7 cellular contexts compared by ENCODE assay signal in the genomic region with DNA sequence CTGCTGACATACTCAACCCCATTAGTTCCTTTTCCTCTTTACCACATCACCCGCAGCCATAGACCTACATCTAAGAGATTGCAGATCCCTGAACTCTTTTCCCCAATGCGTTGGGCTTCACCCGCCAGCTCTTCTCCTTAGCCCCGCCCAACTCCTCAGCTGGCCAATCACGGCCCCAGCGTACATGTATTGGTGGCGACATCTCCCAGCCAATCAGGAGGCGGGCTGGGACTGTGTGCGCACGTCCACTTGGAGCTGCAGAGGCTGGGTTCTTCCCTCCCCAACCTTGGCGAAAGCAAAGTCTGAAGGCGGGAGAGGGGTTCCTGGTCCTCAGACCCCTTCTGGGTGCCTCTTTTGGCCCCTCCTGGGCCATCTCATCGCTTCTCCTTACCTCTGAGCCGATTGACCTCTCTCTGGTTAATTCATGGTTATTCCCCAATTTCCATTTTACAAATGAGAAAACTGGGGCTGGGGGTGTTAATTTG. TPM values are rescaled to one million over a fixed set of nuclear protein-coding genes. Genes with fewer than 3 reads are reported as not detected.
DNase-seq lines count a peak whose midpoint lies in the region; ATAC-seq lines count a peak whose summit lies in the region.

No MANE protein-coding gene starts in this region.

- H3K36me3 ChIP-seq in esophagus (ENCODE audit: control insufficient read depth in 2 of 2, insufficient read depth in 2 of 2, low read length in 1 of 2) (no peaks in the 10 kb centered on the region), mucosa of rectum (ENCODE audit: control insufficient read depth in 2 of 2, insufficient read depth in 2 of 2, low read length in 2 of 2) (no peaks in the 10 kb centered on the region)

- no peaks in the 10 kb centered on the region for H3K9me3 ChIP-seq in esophagus (ENCODE audit: control insufficient read depth in 2 of 2, insufficient read depth in 1 of 2, low read depth in 1 of 2, low read length in 1 of 2)
- H3K9me3 ChIP-seq in mucosa of rectum (ENCODE audit: control insufficient read depth in 2 of 2, low read length in 2 of 2): no peaks in the 10 kb centered on the region

- WGBS in esophagus, 2 donors: 7 to 20% methylated on average over 14 of the region's 14 CpGs

- H3K27me3 ChIP-seq in esophagus (ENCODE audit: control insufficient read depth in 1 of 2, insufficient read depth in 2 of 2, low read length in 2 of 2) (no peaks in the 10 kb centered on the region), mucosa of rectum (ENCODE audit: control insufficient read depth in 2 of 2, insufficient read depth in 2 of 2, low read length in 2 of 2) (peaks cover 0 to 7% of the 10 kb centered on the region in 2 donors)

- peak overlapping the region; percentile 28 to 43 for H3K9ac ChIP-seq in mucosa of rectum (ENCODE audit: low read depth in 1 of 2, low read length in 2 of 2)

- ATAC-seq in GM18858 (IDR thresholded peaks at IDR 0.05; ENCODE audit: unreplicated experiment) (peak; percentile 95), HG02943 (IDR thresholded peaks at IDR 0.05; ENCODE audit: low read depth, unreplicated experiment) (peak; percentile 99)

- peaks cover 0 to 8% of the 10 kb centered on the region in 2 donors for H3K4me1 ChIP-seq in esophagus (ENCODE audit: control insufficient read depth in 2 of 2, insufficient read depth in 2 of 2, low read length in 1 of 2)
- peaks cover 2 to 12% of the 10 kb centered on the region in 2 donors for H3K4me1 ChIP-seq in mucosa of rectum (ENCODE audit: control insufficient read depth in 2 of 2, insufficient read depth in 2 of 2, low read length in 2 of 2)

- DNase-seq in NCI-H69 (lab: John Stamatoyannopoulos, UW) (peak; percentile 56), activated T-cell treated with anti-CD3 and anti-CD28 coated beads for 48 hours (ENCODE audit: low read depth) (peak; percentile 83)
- peak; percentile 58 to 68 for DNase-seq in stimulated activated CD8-positive, alpha-beta memory T cell treated with anti-CD3 and anti-CD28 coated beads, Interleukin-4, amount 100 ng/mL, for 4 hours (ENCODE audit: low read depth in 2 of 2, low spot score in 1 of 2)

- H3K4me3 ChIP-seq in esophagus (ENCODE audit: low read depth in 1 of 2, low read length in 2 of 2): peak overlapping the region in 1 of 2 donors; percentile 35
- peak overlapping the region; percentile 37 to 74 for H3K4me3 ChIP-seq in mucosa of rectum (ENCODE audit: low read length in 2 of 2)

- H3K27ac ChIP-seq in esophagus (ENCODE audit: low read depth in 2 of 2, low read length in 1 of 2): peak overlapping the region; percentile 57 to 78
- peak overlapping the region; percentile 59 to 61 for H3K27ac ChIP-seq in mucosa of rectum (ENCODE audit: low read depth in 2 of 2, low read length in 2 of 2)

RNA-seq across cellular contexts. Expression of a gene that starts 11.0 kb away (rescaled TPM):
- polyA plus RNA-seq in esophagus: 1 to 10 TPM; 1.4 to 2.4 TPM

RNA-seq across cellular contexts. Expression of a gene that starts 28.0 kb away (rescaled TPM):
- 1 to 10 TPM in 1 of 2 donors, under 1 TPM in 1; 0.99 to 1.1 TPM for polyA plus RNA-seq in esophagus
